1 cellular context compared by ENCODE assay signal in the genomic region with DNA sequence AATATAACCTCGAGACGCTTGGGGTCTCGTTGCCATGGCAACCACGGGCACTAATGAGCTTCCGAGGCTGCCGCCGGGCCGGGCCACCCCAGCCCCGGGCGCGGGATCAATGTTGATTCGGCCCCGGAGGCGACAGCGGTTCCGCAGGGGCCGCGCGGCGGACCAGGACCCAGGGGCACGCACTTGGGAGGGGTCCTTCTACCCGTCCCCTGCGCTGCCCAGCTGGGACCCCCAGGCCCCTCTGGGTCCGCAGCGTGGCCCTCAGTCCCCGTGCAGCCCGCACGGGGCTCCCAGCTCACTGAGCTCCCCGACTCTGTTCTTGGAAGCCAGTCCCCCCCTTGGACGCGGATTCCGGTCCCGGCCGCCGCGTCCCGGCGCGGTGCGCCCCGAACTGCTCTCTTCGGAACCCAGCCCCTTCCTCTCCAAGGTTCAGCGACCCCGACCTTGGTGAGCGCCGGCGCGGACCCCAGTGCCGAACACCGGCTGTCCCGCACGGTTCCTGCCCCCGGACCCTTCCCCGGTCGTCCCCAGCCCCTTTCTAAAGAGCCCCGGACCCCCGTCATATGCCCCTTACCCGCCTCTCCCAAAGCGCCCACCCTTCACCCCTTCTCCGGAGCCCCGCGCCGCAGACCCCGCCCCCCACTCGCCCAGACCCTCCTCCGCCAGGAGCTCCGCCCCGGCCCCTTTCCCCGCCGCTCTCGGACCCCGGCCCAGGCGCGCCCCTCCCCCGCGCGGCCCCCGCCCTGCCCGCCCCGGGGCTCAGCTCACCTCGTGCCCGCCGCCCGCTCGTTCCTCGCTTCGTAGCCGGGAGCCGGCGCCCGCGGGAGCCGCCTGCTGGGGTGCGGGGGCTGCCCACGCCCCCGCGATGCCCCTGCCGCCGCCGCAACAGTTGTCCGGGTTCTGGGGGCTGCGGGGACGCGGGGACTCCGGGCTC.
TF ChIP-seq lines count a peak whose summit lies in the region.

No MANE protein-coding gene starts in this region.

TF ChIP-seq in K562, 482 proteins besides CTCF, POLR2A, EP300 and RAD21 (continued from another document):
- no peak for TF ChIP-seq NKRF (IDR thresholded peaks at IDR 0.05; ENCODE audit: borderline replicate concordance)
TF ChIP-seq in K562: peak in this region for 1.
